ENCODE assay signal across 10 cellular contexts in genomic region chr12:6376965-6377666, GRCh38. TPM values are rescaled to one million over a fixed set of nuclear protein-coding genes. Genes with fewer than 3 reads are reported as not detected.
DNase-seq lines count a peak whose midpoint lies in the region; ATAC-seq and TF ChIP-seq lines count a peak whose summit lies in the region.
"Had no signal": no experiment of that assay in that cellular context is flagged by ENCODE, and none has a peak within 500 bp of the region (broad histone marks: within the 10 kb centered on the region; RNA-seq: fewer than 3 reads in every experiment).

No MANE protein-coding gene starts in this region.

- H3F3A ChIP-seq in neural progenitor cell (ENCODE audit: low read depth), result peaks cover 62% of the 10 kb centered on the region

- TF ChIP-seq CTCF in neural progenitor cell (IDR thresholded peaks at IDR 0.05), result no peak

- H2AFZ ChIP-seq in neural progenitor cell (replicated peaks), result peak overlapping the region; percentile 57

- peak; percentile 51 for DNase-seq in Jurkat, Clone E6-1 (ENCODE audit: low read depth, low spot score)
- DNase-seq in ecto neural progenitor cell (ENCODE audit: low spot score), result peak; percentile 47
- no peak for DNase-seq in neural progenitor cell (ENCODE audit: low spot score)
- DNase-seq in hippocampal formation (lab: John Stamatoyannopoulos, UW), result no peak
- DNase-seq in KBM-7, result no peak
- DNase-seq: activated gamma-delta T cell, SIG-M5 had no signal

- ATAC-seq in GM21619 (IDR thresholded peaks at IDR 0.05; ENCODE audit: unreplicated experiment), result no peak
- no peak for ATAC-seq in HG02610 (IDR thresholded peaks at IDR 0.05; ENCODE audit: unreplicated experiment)

- peak overlapping the region; percentile 70 for H3K4me3 Mint-ChIP-seq in neural progenitor cell

- no peaks in the 10 kb centered on the region for H3K9me3 ChIP-seq in BLaER1 treated with 17β-estradiol and CSF1 and Interleukin-3, amounts not matched to agents 10 nM and 100 nM (replicated peaks in 1 of 11)
- no peaks in the 10 kb centered on the region for H3K9me3 ChIP-seq in neural progenitor cell (ENCODE audit: low read depth)

- H3K36me3 ChIP-seq in BLaER1 treated with 17β-estradiol and CSF1 and Interleukin-3, amounts not matched to agents 10 nM and 100 nM, result no peaks in the 10 kb centered on the region
- H3K36me3 ChIP-seq in neural progenitor cell, result no peaks in the 10 kb centered on the region

- H3K27me3 Mint-ChIP-seq in neural progenitor cell (ENCODE audit: insufficient read depth, low read depth), result peaks cover 24% of the 10 kb centered on the region

- H3K9ac ChIP-seq in BLaER1 treated with 17β-estradiol and CSF1 and Interleukin-3, amounts not matched to agents 10 nM and 100 nM, result peak overlapping the region in 6 of 11 experiments; percentile 9 to 16 (median 11); a peak in 5 of 22 replicates
- no peak overlapping the region for H3K9ac ChIP-seq in neural progenitor cell

- H3K4me1 ChIP-seq in BLaER1 treated with 17β-estradiol and CSF1 and Interleukin-3, amounts not matched to agents 10 nM and 100 nM, result peaks cover 53 to 95% (median 70%) of the 10 kb centered on the region in 10 experiments
- H3K4me1 ChIP-seq in neural progenitor cell, result peaks cover 71% of the 10 kb centered on the region

- H4K20me1 ChIP-seq in BLaER1 treated with 17β-estradiol and CSF1 and Interleukin-3, amounts not matched to agents 10 nM and 100 nM, result no peaks in the 10 kb centered on the region
- H4K20me1 ChIP-seq in neural progenitor cell (ENCODE audit: low read depth), result no peaks in the 10 kb centered on the region

- peak overlapping the region in 1 of 11 experiments; percentile 37; a peak in 3 of 22 replicates for H3K27ac ChIP-seq in BLaER1 treated with 17β-estradiol and CSF1 and Interleukin-3, amounts not matched to agents 10 nM and 100 nM
- H3K27ac ChIP-seq in neural progenitor cell, result no peak overlapping the region

- H3K4me1 Mint-ChIP-seq in neural progenitor cell, result peaks cover 64% of the 10 kb centered on the region

- in situ Hi-C loops in KBM-7 (cut with MboI; ENCODE audit: low pct_unique_long_range_greater_than_20kb, low sequenced_read_pairs), result no loop called here

- H3K27ac Mint-ChIP-seq in neural progenitor cell, result peak overlapping the region; percentile 83

- H3K36me3 Mint-ChIP-seq in neural progenitor cell, result no peaks in the 10 kb centered on the region

- peaks cover 4% of the 10 kb centered on the region for H3K79me2 ChIP-seq in neural progenitor cell (ENCODE audit: low read depth)

- H3K9me3 Mint-ChIP-seq in neural progenitor cell, result no peaks in the 10 kb centered on the region

- H3K4me3 ChIP-seq in BLaER1 treated with 17β-estradiol and CSF1 and Interleukin-3, amounts not matched to agents 10 nM and 100 nM, result no peak overlapping the region
- peak overlapping the region; percentile 21; the same call in 1 of the 2 replicates for H3K4me3 ChIP-seq in Jurkat, Clone E6-1 (ENCODE audit: low read length)
- H3K4me3 ChIP-seq in neural progenitor cell, result no peak overlapping the region

- H3K27me3 ChIP-seq in BLaER1 treated with 17β-estradiol and CSF1 and Interleukin-3, amounts not matched to agents 10 nM and 100 nM, result peaks cover 0 to 33% (median 24%) of the 10 kb centered on the region in 11 experiments; a peak in 14 of 22 replicates
- peaks cover 23% of the 10 kb centered on the region for H3K27me3 ChIP-seq in neural progenitor cell

- H3K4me2 ChIP-seq in BLaER1 treated with 17β-estradiol and CSF1 and Interleukin-3, amounts not matched to agents 10 nM and 100 nM, result peak overlapping the region; percentile 56 to 89 (median 66)
- peak overlapping the region; percentile 72 for H3K4me2 ChIP-seq in neural progenitor cell

RNA-seq across cellular contexts. Expression of gene SCNN1A, which starts 1.8 kb away (rescaled TPM):
- 1.8 TPM for polyA plus RNA-seq in Jurkat, Clone E6-1 (2012; ENCODE audit: insufficient read depth, insufficient read length)
- 1.2 and 5.0 TPM in 2 replicates for total RNA-seq in neural progenitor cell (ENCODE audit: low replicate concordance)

RNA-seq across cellular contexts. Expression of gene LTBR, which starts 6.8 kb away (rescaled TPM):
- polyA plus RNA-seq in Jurkat, Clone E6-1 (2012; ENCODE audit: insufficient read depth, insufficient read length), result not detected
- total RNA-seq in neural progenitor cell (ENCODE audit: low replicate concordance), result 0.25 TPM in 1 of 2 replicates, not detected in the other

RNA-seq across cellular contexts. Expression of gene TNFRSF1A, which starts 35.2 kb away (rescaled TPM):
- 58.0 TPM for polyA plus RNA-seq in Jurkat, Clone E6-1 (2012; ENCODE audit: insufficient read depth, insufficient read length)
- 21.8 and 24.7 TPM in 2 replicates for total RNA-seq in neural progenitor cell (ENCODE audit: low replicate concordance)

Comparison
In these comparisons a context has a peak if more than half of its experiments do, and no peak if none do; other contexts are left out.
1. DNase-seq: peak in Jurkat, Clone E6-1 (single experiment) and ecto neural progenitor cell (single experiment); none in neural progenitor cell (single experiment), hippocampal formation (0 of 2) and KBM-7 (single experiment).